In the genomic region with DNA sequence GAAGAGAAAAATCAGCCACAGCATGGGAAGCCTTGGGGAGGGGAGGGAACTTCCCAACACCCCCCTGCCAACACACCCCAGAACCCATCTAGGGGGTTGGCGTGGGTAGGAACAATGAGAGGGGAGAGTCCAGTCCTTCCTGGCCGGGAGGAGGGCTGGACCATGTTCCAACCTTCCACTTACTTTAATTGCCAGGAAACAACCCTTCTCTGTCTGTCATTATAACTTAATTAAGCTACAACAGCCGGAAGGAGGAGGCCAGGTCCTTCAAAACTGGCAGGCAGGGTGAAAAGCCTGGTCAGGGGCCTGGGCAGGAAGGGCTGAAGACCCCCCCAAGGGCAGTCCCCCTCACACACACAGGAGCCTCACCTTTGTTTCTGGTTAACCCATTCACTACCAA, we compare ENCODE assay signal across 13 cellular contexts.
"Had no signal": no experiment of that assay in that cellular context is flagged by ENCODE, and none has a peak within 500 bp of the region (broad histone marks: within the 10 kb centered on the region; RNA-seq: fewer than 3 reads in every experiment).

No MANE protein-coding gene starts in this region.

- H3K27ac ChIP-seq: epithelial cell of prostate, gastrocnemius medialis, hepatocyte, ovary, thyroid gland, uterus had no signal

- H3K4me3 ChIP-seq: gastrocnemius medialis, hepatocyte, ovary, thyroid gland, uterus had no signal

- H3K4me1 ChIP-seq: gastrocnemius medialis, thyroid gland, uterus had no signal

- FAIRE-seq: kidney had no signal

- H3K4me2 ChIP-seq: hepatocyte had no signal

- H3K36me3 ChIP-seq: gastrocnemius medialis, ovary, thyroid gland, uterus had no signal

- H3K9me3 ChIP-seq: gastrocnemius medialis, ovary, thyroid gland, uterus had no signal

- ATAC-seq: activated CD4-positive, CD25-positive, alpha-beta regulatory T cell treated with anti-CD3 and anti-CD28 coated beads, Interleukin-2, amount 50 U/mL, for 24 hours; gastrocnemius medialis had no signal

- DNase-seq: central memory CD4-positive, alpha-beta T cell; cortex of kidney; effector memory CD4-positive, alpha-beta T cell; gastrocnemius medialis; kidney; mesendoderm; nephron progenitor cell; ovary; thyroid gland; uterus had no signal

- H3K27me3 ChIP-seq: gastrocnemius medialis, hepatocyte, ovary, thyroid gland, uterus had no signal
